ENCODE assay signal across 10 cellular contexts in genomic region chr2:235051436-235052260, GRCh38.
DNase-seq lines count a peak whose midpoint lies in the region; ATAC-seq and TF ChIP-seq lines count a peak whose summit lies in the region.
"Had no signal": no experiment of that assay in that cellular context is flagged by ENCODE, and none has a peak within 500 bp of the region (broad histone marks: within the 10 kb centered on the region; RNA-seq: fewer than 3 reads in every experiment).

No MANE protein-coding gene starts in this region.

- no peak overlapping the region for H3K27ac Mint-ChIP-seq in activated naive CD4-positive, alpha-beta T cell treated with anti-CD3 and anti-CD28 coated beads, Interleukin-2, amount 10 ng/mL, durations not matched to agents 7 days and 5 days
- peak overlapping the region; percentile 69 for H3K27ac Mint-ChIP-seq in mesothelial cell of epicardium

- H3K36me3 ChIP-seq in transverse colon = no peaks in the 10 kb centered on the region

- 64 to 93% methylated on average over 5 to 18 of the region's 18 CpGs for WGBS in transverse colon (ENCODE audit: low coverage in 1 of 2), 2 donors

- H3K36me3 Mint-ChIP-seq in activated naive CD4-positive, alpha-beta T cell treated with anti-CD3 and anti-CD28 coated beads, Interleukin-2, amount 10 ng/mL, durations not matched to agents 7 days and 5 days = no peaks in the 10 kb centered on the region
- H3K36me3 Mint-ChIP-seq in mesothelial cell of epicardium = peaks cover 43% of the 10 kb centered on the region

- no peaks in the 10 kb centered on the region for H3K9me3 Mint-ChIP-seq in activated naive CD4-positive, alpha-beta T cell treated with anti-CD3 and anti-CD28 coated beads, Interleukin-2, amount 10 ng/mL, durations not matched to agents 7 days and 5 days
- H3K9me3 Mint-ChIP-seq in mesothelial cell of epicardium = no peaks in the 10 kb centered on the region

- peaks cover 10 to 20% (median 19%) of the 10 kb centered on the region in 4 donors for H3K4me1 ChIP-seq in transverse colon

- no peak for ATAC-seq in GM19455 (IDR thresholded peaks at IDR 0.05; ENCODE audit: unreplicated experiment)

- no peaks in the 10 kb centered on the region for H3K27me3 ChIP-seq in transverse colon
- H3K27me3 ChIP-seq: tibial nerve had no signal

- no peak for TF ChIP-seq POLR2A in transverse colon (IDR thresholded peaks at IDR 0.05)

- peak overlapping the region; percentile 43 for H3K27ac ChIP-seq in epithelial cell of prostate
- peak overlapping the region; percentile 46 to 65 (median 60) for H3K27ac ChIP-seq in transverse colon

- H3K4me3 ChIP-seq in transverse colon (no peak overlapping the region), foreskin fibroblast (ENCODE audit: low read depth in 1 of 2, low read length in 2 of 2) (no peak overlapping the region)
- H3K4me3 ChIP-seq: A549, tibial nerve had no signal

- intact Hi-C loops in transverse colon (cut with DNase I; ENCODE audit: low total_unique reads) = no loop called here

- TF ChIP-seq CTCF in mesothelial cell of epicardium (IDR thresholded peaks at IDR 0.05; ENCODE audit: unreplicated experiment) (no peak), transverse colon (IDR thresholded peaks at IDR 0.05) (no peak), foreskin fibroblast (IDR thresholded peaks at IDR 0.05; ENCODE audit: low read depth, low read length) (no peak)

- in situ Hi-C loops in transverse colon (cut with MboI; ENCODE audit: low pct_ligation_motif_present in 1 of 4, low pct_unique_long_range_greater_than_20kb in 1 of 4, low sequenced_read_pairs in 3 of 4) = no loop called here

- H3K4me1 Mint-ChIP-seq in activated naive CD4-positive, alpha-beta T cell treated with anti-CD3 and anti-CD28 coated beads, Interleukin-2, amount 10 ng/mL, durations not matched to agents 7 days and 5 days = peaks cover 2% of the 10 kb centered on the region
- peaks cover 14% of the 10 kb centered on the region for H3K4me1 Mint-ChIP-seq in mesothelial cell of epicardium

- no peak overlapping the region for H3K4me3 Mint-ChIP-seq in activated naive CD4-positive, alpha-beta T cell treated with anti-CD3 and anti-CD28 coated beads, Interleukin-2, amount 10 ng/mL, durations not matched to agents 7 days and 5 days
- H3K4me3 Mint-ChIP-seq in mesothelial cell of epicardium = no peak overlapping the region

- peaks cover 20% of the 10 kb centered on the region for H3K27me3 Mint-ChIP-seq in activated naive CD4-positive, alpha-beta T cell treated with anti-CD3 and anti-CD28 coated beads, Interleukin-2, amount 10 ng/mL, durations not matched to agents 7 days and 5 days
- no peaks in the 10 kb centered on the region for H3K27me3 Mint-ChIP-seq in mesothelial cell of epicardium (ENCODE audit: low read depth)

- DNase-seq in activated naive CD4-positive, alpha-beta T cell treated with anti-CD3 and anti-CD28 coated beads, Interleukin-2, amount 10 ng/mL, durations not matched to agents 7 days and 5 days = peak; percentile 8
- no peak for DNase-seq in activated naive CD4-positive, alpha-beta T cell (lab: John Stamatoyannopoulos, UW)
- DNase-seq in epithelial cell of prostate (ENCODE audit: low read depth, low spot score) (no peak), mesothelial cell of epicardium (ENCODE audit: low spot score in 2 of 2, unreplicated experiment in 2 of 2) (no peak), transverse colon (no peak), DMS153 treated with DMSO at 0.1 percent for 48 hours (lab: John Stamatoyannopoulos, UW; ENCODE audit: unreplicated experiment) (no peak), foreskin fibroblast (no peak)

- no peaks in the 10 kb centered on the region for H3K9me3 ChIP-seq in transverse colon
- H3K9me3 ChIP-seq: A549, tibial nerve had no signal

- CTCF ChIA-PET in activated naive CD4-positive, alpha-beta T cell treated with anti-CD3 and anti-CD28 coated beads, Interleukin-2, amount 10 ng/mL, durations not matched to agents 7 days and 5 days (lab: Charles Lee) = no interaction called here

- no peak for TF ChIP-seq EP300 in transverse colon (IDR thresholded peaks at IDR 0.05; ENCODE audit: low read depth)
